In the genomic region with DNA sequence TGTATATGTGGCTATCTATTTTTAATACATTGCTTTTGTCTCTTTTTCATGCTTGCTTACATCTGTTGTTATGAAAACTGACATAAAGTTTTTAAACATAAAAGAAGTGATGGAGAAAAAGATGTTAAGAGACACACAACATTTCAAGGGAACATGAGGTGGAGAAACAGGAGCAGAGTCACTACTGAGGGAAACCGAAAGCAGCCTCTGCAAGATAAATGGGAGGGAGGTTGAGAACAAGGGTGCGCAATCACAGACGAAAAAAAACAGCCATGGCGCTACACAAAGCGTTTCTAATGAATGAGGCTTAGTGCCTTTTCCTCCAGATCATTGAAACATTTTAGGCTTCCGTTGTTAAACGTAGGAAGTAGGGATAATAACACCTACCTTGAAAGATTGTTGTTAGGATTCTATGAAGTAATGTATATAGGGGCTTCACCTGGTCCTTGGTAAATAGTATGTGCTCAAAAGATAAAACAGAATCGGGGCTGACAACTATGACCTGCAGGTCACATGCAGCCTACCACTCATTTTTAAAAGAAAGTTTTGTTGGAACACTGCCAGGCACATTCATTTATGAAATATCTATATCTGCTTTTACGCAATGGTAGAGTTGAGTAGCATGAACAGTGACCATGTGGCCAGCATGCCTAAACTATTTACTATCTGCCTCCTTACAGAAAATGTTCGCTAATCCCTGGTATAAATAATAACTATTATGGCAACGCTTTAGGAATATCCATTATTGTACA, we compare ENCODE assay signal across 11 cellular contexts.
DNase-seq lines count a peak whose midpoint lies in the region; ATAC-seq and TF ChIP-seq lines count a peak whose summit lies in the region.
"Had no signal": no experiment of that assay in that cellular context is flagged by ENCODE, and none has a peak within 500 bp of the region (broad histone marks: within the 10 kb centered on the region; RNA-seq: fewer than 3 reads in every experiment).

No MANE protein-coding gene starts in this region.

- H3K4me1 ChIP-seq in IMR-90 (ENCODE audit: control insufficient read depth, insufficient read depth, low read length) (no peaks in the 10 kb centered on the region; the same call in 1 of the 2 replicates), rectal smooth muscle tissue (ENCODE audit: control insufficient read depth, insufficient read depth, low read length) (peaks cover 28% of the 10 kb centered on the region)

- no peaks in the 10 kb centered on the region for H3K27me3 ChIP-seq in IMR-90 (ENCODE audit: control insufficient read depth, insufficient read depth, low read length)
- H3K27me3 ChIP-seq in rectal smooth muscle tissue (ENCODE audit: control insufficient read depth, insufficient read depth, low read length): no peaks in the 10 kb centered on the region
- H3K27me3 ChIP-seq: esophagus squamous epithelium, suprapubic skin had no signal

- H2BK120ac ChIP-seq in IMR-90 (ENCODE audit: low read depth, low read length): peak overlapping the region; percentile 66

- H2BK15ac ChIP-seq in IMR-90 (ENCODE audit: low read depth, low read length): no peak overlapping the region

- H4K5ac ChIP-seq in IMR-90 (ENCODE audit: low read depth, low read length): no peak overlapping the region

- POLR2A ChIA-PET in IMR-90 (lab: Charles Lee; ENCODE audit: unreplicated experiment): no interaction called here

- H2BK20ac ChIP-seq in IMR-90 (ENCODE audit: low read depth, low read length): peak overlapping the region; percentile 76; the same call in 1 of the 2 replicates

- no CpG with 5 or more reads among the region's 11 CpGs for WGBS in IMR-90 (ENCODE audit: extremely low coverage in 2 of 2, insufficient read length in 1 of 2), 2 experiments

- H3K56ac ChIP-seq in IMR-90 (ENCODE audit: extremely low read depth, insufficient read depth, low read length): no peak overlapping the region

- H3K4me2 ChIP-seq in IMR-90 (ENCODE audit: low read depth, low read length): peak overlapping the region; percentile 99

- in situ Hi-C loops in IMR-90 (cut with MboI; ENCODE audit: low sequenced_read_pairs) (no loop called here), GM13976 (cut with MboI; ENCODE audit: low sequenced_read_pairs, unreplicated experiment) (loop anchor here (25.0 kb wide), 2 partner anchors 1077 to 1602 kb away; no protein-coding TSS in a partner anchor)

- CTCF ChIA-PET in IMR-90 (lab: Yijun Ruan, JAX): interaction anchor here (1.0 to 1.2 kb wide), 2 partner anchors 119 to 122 kb away, joined by 3 to 6 read pairs; no protein-coding TSS in a partner anchor

- peak overlapping the region; percentile 34; the same call in 1 of the 2 replicates for H4K91ac ChIP-seq in IMR-90 (ENCODE audit: insufficient read depth, low read depth, low read length)

- no peaks in the 10 kb centered on the region for H3K36me3 ChIP-seq in IMR-90 (ENCODE audit: control insufficient read depth, insufficient read depth, low read length)
- no peaks in the 10 kb centered on the region for H3K36me3 ChIP-seq in rectal smooth muscle tissue (ENCODE audit: control insufficient read depth, insufficient read depth, low read length)
- H3K36me3 ChIP-seq: esophagus squamous epithelium, suprapubic skin had no signal

- BruUV-seq in IMR-90 (replicated peaks; lab: Mats Ljungman, UMichigan): no TSS peak

- H4K20me1 ChIP-seq in IMR-90 (ENCODE audit: insufficient read depth, low read length): no peaks in the 10 kb centered on the region

- no peak overlapping the region for H2BK5ac ChIP-seq in IMR-90 (ENCODE audit: low read depth, low read length, poor library complexity, severe bottlenecking)

- H3K9ac ChIP-seq in IMR-90 (ENCODE audit: low read depth, low read length): peak overlapping the region; percentile 1; the same call in 1 of the 2 replicates
- H3K9ac ChIP-seq in rectal smooth muscle tissue (ENCODE audit: low read length): no peak overlapping the region

- DNase-seq in IMR-90 (peak; percentile 49), fibroblast of the aortic adventitia (ENCODE audit: low read depth) (peak; percentile 39), RPMI8226 (no peak), GM13976 (ENCODE audit: low spot score) (no peak), NOMO-1 treated with DMSO at 0.1 percent for 48 hours (lab: John Stamatoyannopoulos, UW; ENCODE audit: unreplicated experiment) (no peak), hepatic stellate cell (ENCODE audit: low spot score) (no peak)
- DNase-seq: activated naive CD4-positive, alpha-beta T cell treated with Interleukin-2 at 50 U/mL for 16 hours; esophagus squamous epithelium had no signal

- H3K9me3 ChIP-seq in IMR-90 (ENCODE audit: control insufficient read depth, insufficient read depth, low read length): no peaks in the 10 kb centered on the region
- H3K9me3 ChIP-seq: esophagus squamous epithelium, suprapubic skin had no signal

- peak overlapping the region; percentile 83 for H2AFZ ChIP-seq in IMR-90 (replicated peaks; ENCODE audit: low read length, poor library complexity)

- TF ChIP-seq POLR2A in IMR-90 (IDR thresholded peaks at IDR 0.05; ENCODE audit: low read depth, low read length): no peak

- peak; percentile 85 for ATAC-seq in IMR-90 (ENCODE audit: low read depth)

- dilution Hi-C loops in IMR-90 (cut with HindIII; ENCODE audit: low sequenced_read_pairs, unreplicated experiment): no loop called here

- TF ChIP-seq CTCF in IMR-90 (conservative IDR thresholded peaks at IDR 0.05; ENCODE audit: low read depth, low read length): no peak
- TF ChIP-seq CTCF in WI38 (IDR thresholded peaks at IDR 0.05; ENCODE audit: low read depth, low read length): no peak
- TF ChIP-seq CTCF in fibroblast of the aortic adventitia (IDR thresholded peaks at IDR 0.05; ENCODE audit: insufficient read depth, low read length): no peak
- TF ChIP-seq CTCF in GM13976 (IDR thresholded peaks at IDR 0.05; ENCODE audit: borderline replicate concordance, control extremely low read depth, extremely low read depth, insufficient read depth, missing control alignments): no peak

- H3K79me1 ChIP-seq in IMR-90 (ENCODE audit: low read depth in 1 of 2, low read length in 2 of 2): no peaks in the 10 kb centered on the region

- H4K8ac ChIP-seq in IMR-90 (ENCODE audit: low read depth in 2 of 2, low read length in 2 of 2): no peak overlapping the region; a peak in 1 of 4 replicates

- TF ChIP-seq RAD21 in IMR-90 (IDR thresholded peaks at IDR 0.05; ENCODE audit: low read length): no peak

- H2AK5ac ChIP-seq in IMR-90 (ENCODE audit: low read depth, low read length): no peak overlapping the region

- H3K23ac ChIP-seq in IMR-90 (ENCODE audit: low read depth, low read length): 0 out of 2 replicates have a peak overlapping the region, but pooled peaks have one; percentile 75

- no peak overlapping the region for H3K14ac ChIP-seq in IMR-90 (replicated peaks; ENCODE audit: low read depth, low read length)

- intact Hi-C loops in IMR-90 (cut with micrococcal nuclease): loop anchor here (2.0 kb wide), 1 partner anchor 1082 kb away; no protein-coding TSS in a partner anchor

- H3K4me3 ChIP-seq in IMR-90 (ENCODE audit: insufficient read depth, low read depth, low read length): peak overlapping the region; percentile 32; the same call in 1 of the 2 replicates
- peak overlapping the region; percentile 15; the same call in 1 of the 2 replicates for H3K4me3 ChIP-seq in WI38 (ENCODE audit: low read depth, low read length)
- no peak overlapping the region for H3K4me3 ChIP-seq in fibroblast of the aortic adventitia (ENCODE audit: low read depth, low read length)
- peak overlapping the region; percentile 6 for H3K4me3 ChIP-seq in rectal smooth muscle tissue (ENCODE audit: low read length)
- H3K4me3 ChIP-seq: suprapubic skin had no signal

- no peak overlapping the region for H3K18ac ChIP-seq in IMR-90 (ENCODE audit: low read depth, low read length)

- H3K9me1 ChIP-seq in IMR-90 (ENCODE audit: insufficient read depth, low read length): no peaks in the 10 kb centered on the region

- H2AK9ac ChIP-seq in IMR-90 (replicated peaks; ENCODE audit: low read depth, low read length, poor library complexity): no peak overlapping the region

- no peak overlapping the region; the same call in 1 of the 2 replicates for H3K4ac ChIP-seq in IMR-90 (ENCODE audit: low read depth, low read length)

- H3K27ac ChIP-seq in IMR-90 (ENCODE audit: insufficient read depth, low read length) (no peak overlapping the region), rectal smooth muscle tissue (ENCODE audit: low read depth, low read length) (peak overlapping the region; percentile 87)
- H3K27ac ChIP-seq: suprapubic skin had no signal

TF ChIP-seq in IMR-90, 13 proteins besides CTCF, POLR2A, EP300 and RAD21:
- no peak for TF ChIP-seq RCOR1 (IDR thresholded peaks at IDR 0.05; ENCODE audit: insufficient replicate concordance, low read length)
- peak; percentile 31; the same call in 1 of the 2 replicates for TF ChIP-seq CEBPB (IDR thresholded peaks at IDR 0.05; ENCODE audit: low read depth, low read length)

Comparison
In these comparisons a context has a peak if more than half of its experiments do, and no peak if none do; other contexts are left out.
1. DNase-seq: peak in IMR-90 (single experiment) and fibroblast of the aortic adventitia (single experiment); none in RPMI8226 (single experiment), GM13976 (single experiment), NOMO-1 treated with DMSO at 0.1 percent for 48 hours (single experiment) and hepatic stellate cell (single experiment).